Comparison of ENCODE assay signal across 11 cellular contexts in genomic region chr2:172053486-172053885, GRCh38.
DNase-seq lines count a peak whose midpoint lies in the region; ATAC-seq, FAIRE-seq and TF ChIP-seq lines count a peak whose summit lies in the region.
"Had no signal": no experiment of that assay in that cellular context is flagged by ENCODE, and none has a peak within 500 bp of the region (broad histone marks: within the 10 kb centered on the region; RNA-seq: fewer than 3 reads in every experiment).

No MANE protein-coding gene starts in this region.

- POLR2A ChIA-PET in HEK293T (lab: Yijun Ruan, JAX): interaction anchor here (1.0 to 2.4 kb wide), 3 partner anchors 32 to 48 kb away, joined by 3 to 16 read pairs (median 8); partner anchors contain the start of gene DLX1

- CTCF ChIA-PET in HEK293T (lab: Yijun Ruan, JAX): interaction anchor here (1.1 kb wide), 1 partner anchor 19 kb away, joined by 4 read pairs; no protein-coding TSS in a partner anchor

- peak; percentile 12 for DNase-seq in NCI-H2171 treated with DMSO at 0.1 percent for 48 hours (lab: John Stamatoyannopoulos, UW)
- no peak for DNase-seq in NCI-H2171 (lab: John Stamatoyannopoulos, UW)
- no peak for DNase-seq in HEK293T (ENCODE audit: extremely low spot score)
- DNase-seq in superior temporal gyrus (ENCODE audit: extremely low spot score): peak; percentile 8
- DNase-seq: ACHN; CD4-positive, CD25-positive, alpha-beta regulatory T cell; GF-D8; HCEC 1CT had no signal

- FAIRE-seq in TTC549 (lab: Jason Lieb, UNC): peak; percentile 75

- ATAC-seq in GM18520 (IDR thresholded peaks at IDR 0.05; ENCODE audit: unreplicated experiment) (no peak), HG03095 (IDR thresholded peaks at IDR 0.05; ENCODE audit: unreplicated experiment) (no peak)

TF ChIP-seq in HEK293T, 16 proteins besides CTCF, POLR2A, EP300 and RAD21:
- no peak for TF ChIP-seq HDGF (IDR thresholded peaks at IDR 0.05; ENCODE audit: borderline replicate concordance)
- no peak for TF ChIP-seq BHLHE40 (IDR thresholded peaks at IDR 0.05; ENCODE audit: borderline replicate concordance)
- TF ChIP-seq TARDBP (IDR thresholded peaks at IDR 0.05): peak; percentile 54; the same call in 1 of the 2 replicates
- TF ChIP-seq FOXK2 (IDR thresholded peaks at IDR 0.05): peak; percentile 68; the same call in 1 of the 2 replicates
- TF ChIP-seq ZNF384 (IDR thresholded peaks at IDR 0.05): peak; percentile 49; the same call in 1 of the 2 replicates
- TF ChIP-seq LEF1 (IDR thresholded peaks at IDR 0.05; ENCODE audit: borderline replicate concordance): peak; percentile 90; the same call in 1 of the 2 replicates
- TF ChIP-seq FOXM1 (IDR thresholded peaks at IDR 0.05; ENCODE audit: borderline replicate concordance): no peak
- peak; percentile 97 for TF ChIP-seq CTBP1 (IDR thresholded peaks at IDR 0.05; ENCODE audit: borderline replicate concordance)
- no peak for TF ChIP-seq SP1 (IDR thresholded peaks at IDR 0.05)
- TF ChIP-seq PKNOX1 (IDR thresholded peaks at IDR 0.05): peak; percentile 98
- TF ChIP-seq ARNT (IDR thresholded peaks at IDR 0.05): no peak; the same call in 1 of the 2 replicates
- no peak for TF ChIP-seq SUZ12 (IDR thresholded peaks at IDR 0.05)
- TF ChIP-seq FOXA1 (IDR thresholded peaks at IDR 0.05): no peak
- TF ChIP-seq ELF4 (IDR thresholded peaks at IDR 0.05): no peak
- no peak for TF ChIP-seq L3MBTL2 (conservative IDR thresholded peaks at IDR 0.05)
- TF ChIP-seq NFRKB (IDR thresholded peaks at IDR 0.05): no peak

Comparison
In these comparisons a context has a peak if more than half of its experiments do, and no peak if none do; other contexts are left out.
1. DNase-seq: peak in NCI-H2171 treated with DMSO at 0.1 percent for 48 hours (single experiment) and superior temporal gyrus (single experiment); none in NCI-H2171 (single experiment) and HEK293T (single experiment).